1 cellular context compared by ENCODE assay signal in the genomic region with DNA sequence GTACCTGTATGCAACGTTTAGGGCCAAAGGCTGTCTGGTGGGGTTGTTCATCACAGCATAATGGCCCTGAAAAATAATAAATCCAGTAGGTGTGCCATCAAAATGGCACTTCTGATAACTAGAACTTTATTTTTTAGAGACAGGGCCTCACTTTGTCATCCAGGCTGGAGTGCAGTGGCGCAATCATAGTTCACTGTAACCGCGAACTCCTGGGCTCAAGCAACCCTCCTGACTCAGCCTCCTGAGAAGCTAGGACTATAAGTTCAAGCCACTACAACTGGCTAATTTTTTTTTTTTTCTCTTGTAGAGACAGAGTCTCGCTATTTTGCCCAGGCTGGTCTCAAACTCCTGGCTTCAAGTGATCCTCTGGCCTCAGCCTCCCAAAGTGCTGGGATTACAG.
TF ChIP-seq lines count a peak whose summit lies in the region.

No MANE protein-coding gene starts in this region.

TF ChIP-seq in IMR-90, 13 proteins besides CTCF, POLR2A, EP300 and RAD21:
- TF ChIP-seq CEBPB (IDR thresholded peaks at IDR 0.05; ENCODE audit: low read depth, low read length) = peak; percentile 85
- TF ChIP-seq CHD1 (IDR thresholded peaks at IDR 0.05; ENCODE audit: low read depth, low read length) = no peak
